In the genomic region with DNA sequence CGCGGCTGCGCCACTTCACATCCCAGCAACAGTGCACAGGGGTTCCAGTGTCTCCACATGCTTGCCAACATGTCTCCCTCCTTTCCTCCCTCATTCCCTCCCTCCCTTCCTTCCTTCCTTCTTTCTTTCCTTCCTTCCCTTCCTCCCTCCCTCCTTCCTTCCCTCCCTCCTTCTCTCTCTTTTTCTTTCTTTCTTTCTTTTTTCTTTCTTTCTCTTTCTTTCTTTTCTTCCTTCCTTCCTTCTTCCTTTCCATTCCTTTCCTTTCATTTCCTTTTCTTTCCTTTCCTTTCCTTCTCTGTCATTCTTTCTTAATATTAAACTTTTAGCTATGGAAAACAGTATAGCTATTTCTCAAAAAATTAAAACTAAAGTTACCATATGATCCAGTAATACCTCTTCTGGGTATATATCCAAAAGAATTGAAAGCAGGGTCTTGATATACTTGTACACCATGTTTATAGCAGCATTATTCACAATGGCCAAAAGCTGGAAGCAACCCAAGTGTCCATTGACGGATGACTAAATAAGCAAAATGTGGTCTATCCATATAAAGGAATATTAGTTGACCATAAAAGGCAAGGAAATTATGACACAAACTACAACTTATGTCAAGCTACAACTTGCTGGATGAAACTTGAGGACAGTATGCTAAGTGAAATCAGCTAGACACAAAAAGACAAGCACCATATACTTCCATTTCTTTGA, we compare ENCODE assay signal across 31 cellular contexts. TPM values are rescaled to one million over a fixed set of nuclear protein-coding genes. Genes with fewer than 3 reads are reported as not detected.
"Had no signal": no experiment of that assay in that cellular context is flagged by ENCODE, and none has a peak within 500 bp of the region (broad histone marks: within the 10 kb centered on the region; RNA-seq: fewer than 3 reads in every experiment).

No MANE protein-coding gene starts in this region.

- H3K27me3 Mint-ChIP-seq: naive thymus-derived CD4-positive, alpha-beta T cell had no signal

- H3K27ac ChIP-seq: cardiac muscle cell, colonic mucosa, gastroesophageal sphincter, ovary, prostate gland, tibial nerve had no signal

- H3K27me3 ChIP-seq: cardiac muscle cell, colonic mucosa, ovary had no signal

- FAIRE-seq: endometrium, kidney, small intestine had no signal

- DNase-seq: activated CD4-positive, alpha-beta memory T cell treated with anti-CD3 and anti-CD28 coated beads, Interleukin-2, amount 10 ng/mL, durations not matched to agents 7 days and 5 days; activated CD4-positive, alpha-beta T cell treated with anti-CD3 and anti-CD28 coated beads for 1 hour; activated CD4-positive, alpha-beta T cell treated with anti-CD3 and anti-CD28 coated beads, Interleukin-2, amount 10 ng/mL, durations not matched to agents 7 days and 5 days; activated effector memory CD4-positive, alpha-beta T cell treated with Interleukin-2 at 50 U/mL for 16 hours; activated naive CD4-positive, alpha-beta T cell treated with anti-CD3 and anti-CD28 coated beads, Interleukin-2, amount 10 ng/mL, durations not matched to agents 7 days and 5 days; cerebellar nuclear complex; colonic mucosa; effector CD8-positive, alpha-beta T cell; erythroblast; head of caudate nucleus; hippocampal formation; kidney; left colon; midbrain; naive thymus-derived CD4-positive, alpha-beta T cell; ovary; retina; small intestine; stimulated activated CD4-positive, alpha-beta T cell treated with anti-CD3 and anti-CD28 coated beads, Interleukin-4, amount 100 ng/mL, for 4 hours; SW 1271 had no signal

- H3K9me3 Mint-ChIP-seq: activated CD4-positive, alpha-beta memory T cell treated with anti-CD3 and anti-CD28 coated beads, Interleukin-2, amount 10 ng/mL, durations not matched to agents 7 days and 5 days; activated CD4-positive, alpha-beta T cell treated with anti-CD3 and anti-CD28 coated beads, Interleukin-2, amount 10 ng/mL, durations not matched to agents 7 days and 5 days; activated naive CD4-positive, alpha-beta T cell treated with anti-CD3 and anti-CD28 coated beads, Interleukin-2, amount 10 ng/mL, durations not matched to agents 7 days and 5 days; memory B cell; stimulated activated memory B cell treated with anti-CD40 and anti-IgM and Interleukin-4, amounts not matched to agents 10 μg/mL and 1 μg/mL and 100 μg/mL, for 72 hours; T-helper 1 cell treated with Interleukin-12 subunit alpha and Interleukin-12 subunit beta and Interleukin-4 antibody, amounts not matched to agents 30 μg/mL and 1 μg/mL, for 36 hours; WTC11 had no signal

- H3K4me1 Mint-ChIP-seq: activated CD4-positive, alpha-beta memory T cell treated with anti-CD3 and anti-CD28 coated beads, Interleukin-2, amount 10 ng/mL, durations not matched to agents 7 days and 5 days; stimulated activated memory B cell treated with anti-CD40 and anti-IgM and Interleukin-4, amounts not matched to agents 10 μg/mL and 1 μg/mL and 100 μg/mL, for 72 hours; WTC11 had no signal

- H3K36me3 ChIP-seq: cardiac muscle cell, colonic mucosa, gastroesophageal sphincter, ovary, prostate gland, tibial nerve had no signal

- ATAC-seq: gastroesophageal sphincter; left colon; naive thymus-derived CD4-positive, alpha-beta T cell; sciatic nerve; stimulated activated memory B cell treated with anti-CD40 and anti-IgM and Interleukin-4, amounts not matched to agents 10 μg/mL and 1 μg/mL and 100 μg/mL, for 72 hours; WTC11 had no signal

- H3K27ac Mint-ChIP-seq: activated CD4-positive, alpha-beta memory T cell treated with anti-CD3 and anti-CD28 coated beads, Interleukin-2, amount 10 ng/mL, durations not matched to agents 7 days and 5 days; activated CD4-positive, alpha-beta T cell treated with anti-CD3 and anti-CD28 coated beads, Interleukin-2, amount 10 ng/mL, durations not matched to agents 7 days and 5 days; activated naive CD4-positive, alpha-beta T cell treated with anti-CD3 and anti-CD28 coated beads, Interleukin-2, amount 10 ng/mL, durations not matched to agents 7 days and 5 days; memory B cell; stimulated activated memory B cell treated with anti-CD40 and anti-IgM and Interleukin-4, amounts not matched to agents 10 μg/mL and 1 μg/mL and 100 μg/mL, for 72 hours; T-helper 1 cell treated with Interleukin-12 subunit alpha and Interleukin-12 subunit beta and Interleukin-4 antibody, amounts not matched to agents 30 μg/mL and 1 μg/mL, for 36 hours; WTC11 had no signal

- H3K9me3 ChIP-seq: colonic mucosa, gastroesophageal sphincter, ovary, prostate gland, tibial nerve had no signal

- H3K4me1 ChIP-seq: colonic mucosa, gastroesophageal sphincter, prostate gland, tibial nerve had no signal

- H3K4me3 ChIP-seq: cardiac muscle cell, colonic mucosa, gastroesophageal sphincter, ovary, prostate gland, tibial nerve had no signal

- H3K4me3 Mint-ChIP-seq: activated CD4-positive, alpha-beta memory T cell treated with anti-CD3 and anti-CD28 coated beads, Interleukin-2, amount 10 ng/mL, durations not matched to agents 7 days and 5 days; activated CD4-positive, alpha-beta T cell treated with anti-CD3 and anti-CD28 coated beads, Interleukin-2, amount 10 ng/mL, durations not matched to agents 7 days and 5 days; activated naive CD4-positive, alpha-beta T cell treated with anti-CD3 and anti-CD28 coated beads, Interleukin-2, amount 10 ng/mL, durations not matched to agents 7 days and 5 days; memory B cell; naive thymus-derived CD4-positive, alpha-beta T cell; stimulated activated memory B cell treated with anti-CD40 and anti-IgM and Interleukin-4, amounts not matched to agents 10 μg/mL and 1 μg/mL and 100 μg/mL, for 72 hours; T-helper 1 cell treated with Interleukin-12 subunit alpha and Interleukin-12 subunit beta and Interleukin-4 antibody, amounts not matched to agents 30 μg/mL and 1 μg/mL, for 36 hours; WTC11 had no signal

- H3K36me3 Mint-ChIP-seq: activated naive CD4-positive, alpha-beta T cell treated with anti-CD3 and anti-CD28 coated beads, Interleukin-2, amount 10 ng/mL, durations not matched to agents 7 days and 5 days; memory B cell; naive thymus-derived CD4-positive, alpha-beta T cell; stimulated activated memory B cell treated with anti-CD40 and anti-IgM and Interleukin-4, amounts not matched to agents 10 μg/mL and 1 μg/mL and 100 μg/mL, for 72 hours; WTC11 had no signal

RNA-seq across cellular contexts. Expression of gene TLR5, which starts 55.0 kb away (rescaled TPM):
- polyA plus RNA-seq: neural cell had no signal
